ENCODE assay signal across 8 cellular contexts in genomic region chr17:38557836-38558750, GRCh38. TPM values are rescaled to one million over a fixed set of nuclear protein-coding genes. Genes with fewer than 3 reads are reported as not detected.
DNase-seq lines count a peak whose midpoint lies in the region; TF ChIP-seq lines count a peak whose summit lies in the region.

No MANE protein-coding gene starts in this region.

- H3K36me3 ChIP-seq in SK-N-MC (ENCODE audit: insufficient read depth, low read length) (no peaks in the 10 kb centered on the region), neutrophil (no peaks in the 10 kb centered on the region)

- no peak overlapping the region for H4K8ac ChIP-seq in H9 (replicated peaks; ENCODE audit: insufficient read length, low read depth, low read length)

- no peak overlapping the region for H4K91ac ChIP-seq in H9 (ENCODE audit: insufficient read length, low read depth, low read length)

- H3K23me2 ChIP-seq in H9 (ENCODE audit: insufficient read length, low read depth, low read length, poor library complexity, severe bottlenecking) = peaks cover 12% of the 10 kb centered on the region

- H3K79me2 ChIP-seq in H9 (ENCODE audit: insufficient read depth, low read length) = no peaks in the 10 kb centered on the region

- H3K9ac ChIP-seq in H9 (ENCODE audit: extremely low read depth, insufficient read length, low read length) = no peak overlapping the region
- H3K9ac ChIP-seq in SK-N-MC (ENCODE audit: insufficient read length) = peak overlapping the region; percentile 14

- H2AFZ ChIP-seq in H9 (ENCODE audit: low read length) = no peak overlapping the region

- H3K4me2 ChIP-seq in H9 (ENCODE audit: insufficient read depth, insufficient read length, low read length) = peak overlapping the region; percentile 73

- no peak overlapping the region for H2BK120ac ChIP-seq in H9 (ENCODE audit: low read depth, low read length, poor library complexity, severe bottlenecking)

- H3K36me3 Mint-ChIP-seq in H9 (ENCODE audit: insufficient read depth in 1 of 3, low read depth in 3 of 3) = peaks cover 0 to 3% (median 0%) of the 10 kb centered on the region in 3 experiments; a peak in 1 of 7 replicates

- H3K9me3 ChIP-seq in H9 (ENCODE audit: control insufficient read depth, low read depth, low read length) = no peaks in the 10 kb centered on the region
- H3K9me3 ChIP-seq in SK-N-MC (ENCODE audit: low read depth, low read length) = no peaks in the 10 kb centered on the region
- no peaks in the 10 kb centered on the region for H3K9me3 ChIP-seq in neutrophil

- no peak overlapping the region for H2BK5ac ChIP-seq in H9 (ENCODE audit: insufficient read length, low read length)

- no peak overlapping the region for H3K4ac ChIP-seq in H9 (ENCODE audit: low read depth, low read length)

- no peak overlapping the region for H3K27ac Mint-ChIP-seq in H9

- no peak overlapping the region for H3T11ph ChIP-seq in H9 (ENCODE audit: low read length)

- no peak overlapping the region for H3K23ac ChIP-seq in H9 (ENCODE audit: insufficient read length, low read depth, low read length)

- DNase-seq in DMS53 (lab: John Stamatoyannopoulos, UW) (peak; percentile 97), H9 (peak; percentile 99), NCI-H1048 (lab: John Stamatoyannopoulos, UW) (peak; percentile 85), SK-N-MC (ENCODE audit: low read depth, low spot score) (no peak), globus pallidus (ENCODE audit: low spot score) (peak; percentile 91), stromal cell of bone marrow (ENCODE audit: low read depth) (peak; percentile 85)
- DNase-seq in activated naive CD4-positive, alpha-beta T cell treated with anti-CD3 and anti-CD28 coated beads, Interleukin-2, amount 50 U/mL, for 16 hours = peak; percentile 92

- H3K27ac ChIP-seq in H9 (ENCODE audit: insufficient read length, low read depth, low read length) = no peak overlapping the region
- no peak overlapping the region for H3K27ac ChIP-seq in SK-N-MC
- peak overlapping the region; percentile 58 for H3K27ac ChIP-seq in neutrophil

- no CpG with 5 or more reads among the region's 52 CpGs for WGBS in H9 (ENCODE audit: extremely low coverage, insufficient read length, low lambda C conversion rate)

- H3K4me3 ChIP-seq in SK-N-MC (peak overlapping the region; percentile 75), neutrophil (ENCODE audit: low read depth in 1 of 2, low read length in 1 of 2) (peak overlapping the region; percentile 41 to 67)

- H3K79me1 ChIP-seq in H9 (ENCODE audit: insufficient read depth, low read depth, low read length, poor library complexity, severe bottlenecking) = no peaks in the 10 kb centered on the region

- H4K5ac ChIP-seq in H9 (ENCODE audit: insufficient read length, low read depth, low read length) = no peak overlapping the region

- H2AK5ac ChIP-seq in H9 (ENCODE audit: insufficient read length, low read length) = no peak overlapping the region

- peak overlapping the region; percentile 75 to 91 for H3K4me3 Mint-ChIP-seq in H9

- no peak overlapping the region for H3K18ac ChIP-seq in H9 (ENCODE audit: insufficient read length, low read depth, low read length)

- H2BK12ac ChIP-seq in H9 (ENCODE audit: insufficient read length, low read depth, low read length) = no peak overlapping the region

- no peak overlapping the region for H2BK20ac ChIP-seq in H9 (ENCODE audit: low read depth, low read length, poor library complexity, severe bottlenecking)

- H3K4me1 ChIP-seq in H9 (ENCODE audit: insufficient read depth, low read length) = no peaks in the 10 kb centered on the region
- peaks cover 29 to 39% of the 10 kb centered on the region in 2 experiments for H3K4me1 ChIP-seq in neutrophil (ENCODE audit: control insufficient read depth in 1 of 2, insufficient read depth in 1 of 2, low read depth in 1 of 2, low read length in 1 of 2)

- no peaks in the 10 kb centered on the region for H3K9me3 Mint-ChIP-seq in H9

- H2BK15ac ChIP-seq in H9 (ENCODE audit: low read depth, low read length) = no peak overlapping the region

- H4K20me1 ChIP-seq in H9 (ENCODE audit: control insufficient read depth, insufficient read depth, insufficient read length) = peaks cover 2% of the 10 kb centered on the region

- no peak overlapping the region for H3K14ac ChIP-seq in H9 (ENCODE audit: insufficient read depth, low read length)

- H3K4me1 Mint-ChIP-seq in H9 = peaks cover 24 to 39% of the 10 kb centered on the region in 2 experiments

- H3K27me3 Mint-ChIP-seq in H9 (ENCODE audit: low read depth) = peaks cover 78% of the 10 kb centered on the region

- no peak overlapping the region for H3K56ac ChIP-seq in H9 (ENCODE audit: insufficient read length, low read depth, low read length)

- H3K27me3 ChIP-seq in H9 (ENCODE audit: insufficient read depth, low read length) (peaks cover 39% of the 10 kb centered on the region), neutrophil (peaks cover 75% of the 10 kb centered on the region)

- TF ChIP-seq CTCF in H9 (conservative IDR thresholded peaks at IDR 0.05) (peak; percentile 92), neutrophil (IDR thresholded peaks at IDR 0.05) (peak; percentile 81)

RNA-seq across cellular contexts. Expression of gene SRCIN1, which starts 47.7 kb away (rescaled TPM):
- 6.7 and 6.9 TPM in 2 replicates for total RNA-seq in H9 (2021)
